ENCODE assay signal across 10 cellular contexts in the genomic region with DNA sequence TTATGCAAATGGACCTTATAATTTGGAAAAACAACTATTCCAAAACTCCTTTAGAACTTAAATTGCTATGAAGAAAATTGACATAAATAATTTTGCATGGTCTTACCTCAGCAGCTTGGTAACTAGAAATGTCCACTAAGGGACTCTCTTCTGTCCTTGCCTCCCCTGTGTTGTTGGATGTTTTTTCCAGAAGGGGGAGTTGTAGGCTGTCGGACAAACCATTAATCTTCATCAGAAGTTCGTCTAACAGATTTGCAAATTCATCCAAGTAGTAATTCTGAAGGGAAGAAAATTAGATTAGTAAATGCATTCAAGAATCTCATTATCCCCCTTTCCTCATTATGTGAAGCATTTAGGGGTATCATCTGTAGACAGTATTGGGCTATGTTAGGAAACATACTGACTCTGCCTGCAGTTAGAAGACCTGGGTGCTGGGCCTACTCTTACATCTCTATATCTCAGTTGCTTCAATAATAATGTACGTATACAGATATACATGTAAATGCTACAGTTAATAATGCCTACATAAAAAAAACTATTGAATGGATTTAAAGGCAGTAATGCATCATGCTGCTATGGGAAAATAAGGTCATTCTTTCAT.
DNase-seq lines count a peak whose midpoint lies in the region; FAIRE-seq and TF ChIP-seq lines count a peak whose summit lies in the region.
"Had no signal": no experiment of that assay in that cellular context is flagged by ENCODE, and none has a peak within 500 bp of the region (broad histone marks: within the 10 kb centered on the region; RNA-seq: fewer than 3 reads in every experiment).

No MANE protein-coding gene starts in this region.

- no peak overlapping the region for H3K4me2 ChIP-seq in smooth muscle cell

- TF ChIP-seq CTCF in fibroblast of pulmonary artery (IDR thresholded peaks at IDR 0.05; ENCODE audit: low read length, missing control alignments) (peak; percentile 59), smooth muscle cell (IDR thresholded peaks at IDR 0.05; ENCODE audit: borderline replicate concordance, insufficient read depth, poor library complexity, severe bottlenecking) (peak; percentile 12)

- H3K79me2 ChIP-seq in smooth muscle cell (ENCODE audit: low read depth) = no peaks in the 10 kb centered on the region

- no peaks in the 10 kb centered on the region for H4K20me1 ChIP-seq in smooth muscle cell (ENCODE audit: low read depth)

- H3F3A ChIP-seq in smooth muscle cell (ENCODE audit: low read depth) = peaks cover 3% of the 10 kb centered on the region

- H3K27ac ChIP-seq in smooth muscle cell (ENCODE audit: low read depth) = no peak overlapping the region

- H3K4me3 ChIP-seq in fibroblast of pulmonary artery (replicated peaks; ENCODE audit: low read depth, low read length) = no peak overlapping the region
- no peak overlapping the region for H3K4me3 ChIP-seq in smooth muscle cell

- no peaks in the 10 kb centered on the region for H3K9me3 ChIP-seq in smooth muscle cell (replicated peaks; ENCODE audit: low read depth)

- no peaks in the 10 kb centered on the region for H3K27me3 ChIP-seq in smooth muscle cell (ENCODE audit: low read depth)

- no peaks in the 10 kb centered on the region for H3K4me1 ChIP-seq in smooth muscle cell (ENCODE audit: low read depth)

- H2AFZ ChIP-seq in smooth muscle cell (ENCODE audit: low read depth) = no peak overlapping the region

- WGBS in smooth muscle cell (ENCODE audit: low lambda C conversion rate) = 70% methylated on average over 3 of the region's 3 CpGs

- no peak overlapping the region for H3K9ac ChIP-seq in smooth muscle cell (ENCODE audit: low read depth)

- no peak for FAIRE-seq in RCC 7860 (lab: Jason Lieb, UNC)

- peak; percentile 45 for DNase-seq in NCI-H146 (lab: John Stamatoyannopoulos, UW)
- DNase-seq in NCI-H146 treated with DMSO at 0.1 percent for 48 hours (lab: John Stamatoyannopoulos, UW; ENCODE audit: unreplicated experiment) = no peak
- peak; percentile 21 for DNase-seq in RPMI8226
- peak; percentile 50 for DNase-seq in fibroblast of pulmonary artery (ENCODE audit: low read depth)
- no peak for DNase-seq in smooth muscle cell (lab: John Stamatoyannopoulos, UW; ENCODE audit: unreplicated experiment)
- no peak for DNase-seq in stimulated activated CD4-positive, alpha-beta T cell treated with anti-CD3 and anti-CD28 coated beads, Interleukin-15, amount 100 ng/mL, for 24 hours
- DNase-seq in GM19240 (ENCODE audit: insufficient read length, low spot score) = no peak
- no peak for DNase-seq in RCC 7860 (ENCODE audit: low spot score)
- DNase-seq: activated T-cell treated with anti-CD3 and anti-CD28 coated beads for 4 hours; stimulated activated CD4-positive, alpha-beta T cell treated with anti-CD3 and anti-CD28 coated beads, Interleukin-4, amount 100 ng/mL, for 4 hours had no signal

- H3K36me3 ChIP-seq in smooth muscle cell (ENCODE audit: low read depth) = no peaks in the 10 kb centered on the region

Comparison
In these comparisons a context has a peak if more than half of its experiments do, and no peak if none do; other contexts are left out.
1. DNase-seq: peak in NCI-H146 (single experiment), RPMI8226 (single experiment) and fibroblast of pulmonary artery (single experiment); none in NCI-H146 treated with DMSO at 0.1 percent for 48 hours (single experiment), smooth muscle cell (single experiment), stimulated activated CD4-positive, alpha-beta T cell treated with anti-CD3 and anti-CD28 coated beads, Interleukin-15, amount 100 ng/mL, for 24 hours (single experiment), GM19240 (single experiment) and RCC 7860 (single experiment).